Comparison of ENCODE assay signal across 1 cellular context in genomic region chr19:4376245-4376990, GRCh38.
TF ChIP-seq lines count a peak whose summit lies in the region.

No MANE protein-coding gene starts in this region.

TF ChIP-seq in WTC11, 78 proteins besides CTCF, POLR2A, EP300 and RAD21 (continued from another document):
- no peak for TF ChIP-seq ZNF532 (CRISPR knock-in tag; IDR thresholded peaks at IDR 0.05; ENCODE audit: borderline replicate concordance)
- no peak for TF ChIP-seq MAX (CRISPR knock-in tag; IDR thresholded peaks at IDR 0.05)
